ENCODE assay signal across 8 cellular contexts in the genomic region with DNA sequence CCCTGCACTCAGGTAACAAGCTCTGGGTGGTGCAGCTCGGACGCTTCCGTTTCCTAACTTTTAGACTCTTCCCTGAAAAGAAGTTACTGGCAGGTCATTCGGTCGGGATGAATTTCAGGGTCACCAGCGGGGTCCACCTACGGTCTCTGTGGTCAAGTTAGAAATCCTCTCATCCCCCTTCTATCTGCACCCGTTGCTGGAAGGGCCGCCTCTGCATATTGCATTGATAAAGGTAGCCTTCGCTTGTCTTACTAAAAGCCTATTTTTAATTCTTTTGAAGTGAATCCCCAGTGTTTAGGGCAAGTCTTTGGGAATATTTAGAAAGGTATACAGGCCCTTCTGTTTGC. TPM values are rescaled to one million over a fixed set of nuclear protein-coding genes. Genes with fewer than 3 reads are reported as not detected.
DNase-seq lines count a peak whose midpoint lies in the region; ATAC-seq, FAIRE-seq and TF ChIP-seq lines count a peak whose summit lies in the region.

No MANE protein-coding gene starts in this region.

- TF ChIP-seq RAD21 in GM12878 (IDR thresholded peaks at IDR 0.05; ENCODE audit: insufficient read depth, low read depth, low read length) = no peak

- H2BK5ac ChIP-seq in mesenchymal stem cell (ENCODE audit: low read depth, low read length, poor library complexity, severe bottlenecking) = peak overlapping the region; percentile 94

- no peak for FAIRE-seq in GM12878 (lab: Jason Lieb, UNC)

- intact Hi-C loops in A673 (cut with micrococcal nuclease; ENCODE audit: unreplicated experiment) (no loop called here), GM12878 (cut with micrococcal nuclease; ENCODE audit: unreplicated experiment) (no loop called here)

- TF ChIP-seq CTCF in A673 (conservative IDR thresholded peaks at IDR 0.05; ENCODE audit: low read depth, low read length) = no peak
- TF ChIP-seq CTCF in GM12878 (IDR thresholded peaks at IDR 0.05 in 2 of 3, conservative IDR thresholded peaks at IDR 0.05 in 1 of 3; ENCODE audit: control insufficient read depth in 2 of 3, extremely low read depth in 1 of 3, insufficient read depth in 1 of 3, low read depth in 3 of 3, low read length in 3 of 3) = no peak
- no peak for TF ChIP-seq CTCF in GM13977 (IDR thresholded peaks at IDR 0.05; ENCODE audit: extremely low read depth, insufficient read depth, missing control alignments)

- H3K4me3 ChIP-seq in A673 (ENCODE audit: low read depth, low read length, poor library complexity, severe bottlenecking) (peak overlapping the region; percentile 94), GM12878 (peak overlapping the region; percentile 93), mesenchymal stem cell (ENCODE audit: insufficient read depth in 1 of 2, low read depth in 1 of 2, low read length in 2 of 2) (peak overlapping the region; percentile 97 to 100)

- SMC1A ChIA-PET in GM12878 (lab: Charles Lee; ENCODE audit: uncharacterized antibody, unreplicated experiment) = interaction anchor here (1.5 to 1.6 kb wide), 2 partner anchors 9 to 11 kb away, joined by 4 to 6 read pairs; no protein-coding TSS in a partner anchor

- H3K4me2 ChIP-seq in GM12878 (ENCODE audit: control insufficient read depth, insufficient read depth) = peak overlapping the region; percentile 98
- H3K4me2 ChIP-seq in mesenchymal stem cell (ENCODE audit: low read length, poor library complexity, severe bottlenecking) = peak overlapping the region; percentile 68

- TF ChIP-seq EP300 in GM12878 (IDR thresholded peaks at IDR 0.05; ENCODE audit: borderline replicate concordance in 1 of 2, control insufficient read depth in 1 of 2, low read depth in 2 of 2, low read length in 2 of 2) = no peak

- H3K14ac ChIP-seq in mesenchymal stem cell (ENCODE audit: low read length in 2 of 2) = peak overlapping the region; percentile 86 to 98

- no peak overlapping the region for H2BK12ac ChIP-seq in mesenchymal stem cell (ENCODE audit: low read length in 2 of 2)

- H2BK120ac ChIP-seq in mesenchymal stem cell (ENCODE audit: low read depth, low read length) = peak overlapping the region; percentile 89

- peak overlapping the region in 1 of 2 experiments; percentile 98 for H3K4ac ChIP-seq in mesenchymal stem cell (ENCODE audit: low read depth in 1 of 2, low read length in 2 of 2)

- H3K9me3 ChIP-seq in A673 (ENCODE audit: low read depth, low read length, poor library complexity, severe bottlenecking) = no peaks in the 10 kb centered on the region
- no peaks in the 10 kb centered on the region for H3K9me3 ChIP-seq in GM12878 (replicated peaks; ENCODE audit: control insufficient read depth, insufficient read depth, low read length)
- H3K9me3 ChIP-seq in mesenchymal stem cell (ENCODE audit: control insufficient read depth, low read length) = no peaks in the 10 kb centered on the region

- H2AK5ac ChIP-seq in mesenchymal stem cell (ENCODE audit: low read length, severe bottlenecking) = no peak overlapping the region

- peaks cover 4% of the 10 kb centered on the region for H3K79me1 ChIP-seq in mesenchymal stem cell (replicated peaks; ENCODE audit: low read length, poor library complexity, severe bottlenecking)

- peak overlapping the region; percentile 86 for H3K9ac ChIP-seq in GM12878 (ENCODE audit: control insufficient read depth, insufficient read depth, low read length)
- peak overlapping the region; percentile 94 for H3K9ac ChIP-seq in mesenchymal stem cell (ENCODE audit: low read length)

- H4K20me1 ChIP-seq in GM12878 (ENCODE audit: control insufficient read depth, insufficient read depth) = no peaks in the 10 kb centered on the region

- in situ Hi-C loops in GM12878 (cut with MboI) (no loop called here), GM13977 (cut with MboI; ENCODE audit: low pct_unique_long_range_greater_than_20kb, low sequenced_read_pairs, unreplicated experiment) (no loop called here)

- ATAC-seq in HG02938 (IDR thresholded peaks at IDR 0.05; ENCODE audit: unreplicated experiment) (peak; percentile 1), GM12878 (no peak; the same call in 2 of the 3 replicates), GM21619 (IDR thresholded peaks at IDR 0.05; ENCODE audit: unreplicated experiment) (no peak), GM18517 (IDR thresholded peaks at IDR 0.05; ENCODE audit: unreplicated experiment) (no peak)

- no peak overlapping the region for H2BK15ac ChIP-seq in mesenchymal stem cell (ENCODE audit: low read depth, poor library complexity, severe bottlenecking)

- no peak overlapping the region for H4K91ac ChIP-seq in mesenchymal stem cell (ENCODE audit: low read length)

- H2AFZ ChIP-seq in GM12878 (ENCODE audit: control insufficient read depth, low read depth, low read length) (peak overlapping the region; percentile 90; the same call in 1 of the 2 replicates), mesenchymal stem cell (ENCODE audit: low read depth, low read length) (peak overlapping the region; percentile 96)

- H3K23ac ChIP-seq in mesenchymal stem cell (ENCODE audit: low read length in 2 of 2) = peak overlapping the region in 1 of 2 experiments; percentile 98

- POLR2A ChIA-PET in A673 (lab: Charles Lee; ENCODE audit: low non-redundant PET) = no interaction called here
- POLR2A ChIA-PET in GM12878 (lab: Charles Lee) = no interaction called here

- H3K79me2 ChIP-seq in GM12878 (ENCODE audit: control insufficient read depth, insufficient read depth, low read length) = peaks cover 32% of the 10 kb centered on the region

- peak overlapping the region; percentile 89 for H3K27ac ChIP-seq in A673 (ENCODE audit: low read depth, low read length, poor library complexity, severe bottlenecking)
- H3K27ac ChIP-seq in GM12878 (ENCODE audit: control insufficient read depth, insufficient read depth) = peak overlapping the region; percentile 73
- peak overlapping the region; percentile 32 for H3K27ac ChIP-seq in mesenchymal stem cell (ENCODE audit: low read length, poor library complexity, severe bottlenecking)

- 0% methylated on average over 10 of the region's 10 CpGs for WGBS in GM12878 (ENCODE audit: insufficient coverage, insufficient replicate concordance, low lambda C conversion rate, missing lambda C conversion rate)
- 6% methylated on average over 8 of the region's 10 CpGs for WGBS in mesenchymal stem cell

- CTCF ChIA-PET in A673 (lab: Charles Lee) = no interaction called here
- CTCF ChIA-PET in GM12878 (lab: Yijun Ruan, JAX) = interaction anchor here (1.0 to 2.2 kb wide), 2 partner anchors 9 to 478 kb away, joined by 3 to 11 read pairs; no protein-coding TSS in a partner anchor

- peak overlapping the region; percentile 96 to 99 for H3K18ac ChIP-seq in mesenchymal stem cell (ENCODE audit: low read depth in 1 of 2, low read length in 2 of 2)

- BruUV-seq in A673 (replicated peaks; lab: Mats Ljungman, UMichigan) = no TSS peak
- no TSS peak for BruUV-seq in GM12878 (replicated peaks; lab: Mats Ljungman, UMichigan)

- H3K27me3 ChIP-seq in A673 (replicated peaks; ENCODE audit: insufficient read depth, low read depth, low read length, poor library complexity) = no peaks in the 10 kb centered on the region
- no peaks in the 10 kb centered on the region for H3K27me3 ChIP-seq in GM12878 (replicated peaks in 1 of 2; ENCODE audit: control insufficient read depth in 2 of 2, insufficient read depth in 2 of 2, low read length in 1 of 2)
- H3K27me3 ChIP-seq in mesenchymal stem cell (ENCODE audit: control insufficient read depth in 1 of 2, insufficient read depth in 1 of 2, low read length in 2 of 2) = no peaks in the 10 kb centered on the region

- RAD21 ChIA-PET in GM12878 (lab: Charles Lee; ENCODE audit: unreplicated experiment) = interaction anchor here (1.1 to 1.2 kb wide), 2 partner anchors 10 to 392 kb away, joined by 3 to 4 read pairs; no protein-coding TSS in a partner anchor

- H3K36me3 ChIP-seq in A673 (ENCODE audit: insufficient read depth, low read length, poor library complexity, severe bottlenecking) (peaks cover 23% of the 10 kb centered on the region), GM12878 (ENCODE audit: control insufficient read depth in 2 of 2, insufficient read depth in 2 of 2, low read length in 1 of 2) (peaks cover 0 to 6% of the 10 kb centered on the region in 2 experiments; a peak in 1 of 4 replicates), mesenchymal stem cell (ENCODE audit: control insufficient read depth in 1 of 2, insufficient read depth in 2 of 2, low read depth in 1 of 2, low read length in 2 of 2) (peaks cover 1 to 18% of the 10 kb centered on the region in 2 experiments)

- H4K8ac ChIP-seq in mesenchymal stem cell (ENCODE audit: low read length) = no peak overlapping the region

- H3K4me1 ChIP-seq in A673 (ENCODE audit: insufficient read depth, low read length, poor library complexity, severe bottlenecking) = peaks cover 10% of the 10 kb centered on the region
- H3K4me1 ChIP-seq in GM12878 (ENCODE audit: control insufficient read depth, insufficient read depth, low read length) = peaks cover 2% of the 10 kb centered on the region; the same call in 1 of the 2 replicates
- peaks cover 1% of the 10 kb centered on the region for H3K4me1 ChIP-seq in mesenchymal stem cell (ENCODE audit: control insufficient read depth, insufficient read depth, low read depth, low read length)

- no peak for TF ChIP-seq POLR2A in GM12878 (IDR thresholded peaks at IDR 0.05; ENCODE audit: low read depth, low read length)

- no peak for DNase-seq in A673 (ENCODE audit: low spot score)
- DNase-seq in GM12878 (ENCODE audit: low read depth, low spot score) = no peak
- no peak for DNase-seq in mesenchymal stem cell
- DNase-seq in HCEC 1CT = no peak
- no peak for DNase-seq in GM13977 (ENCODE audit: low spot score)

RNA-seq across cellular contexts. Expression of a gene that starts 0.7 kb away (rescaled TPM):
- total RNA-seq in A673 (2021) (43.4 and 51.5 TPM in 2 replicates), GM12878 (2014; rRNA removed) (49.4 and 59.5 TPM in 2 replicates), GM12878 (2014; rRNA removed; fragmentation: Illumina TruSeq; extraction: Trizol) (40.0 and 41.9 TPM in 2 replicates), GM12878 (2021) (34.1 and 38.4 TPM in 2 replicates)
- total RNA-seq in GM12878 (2013; cell fraction: nucleolus; rRNA removed) = 68.8 and 70.0 TPM in 2 replicates
- 46.1 TPM for polyA plus RNA-seq in GM12878 (2011; ENCODE audit: low read depth)
- polyA plus RNA-seq in GM12878 (2011; rRNA removed) (141 and 157 TPM in 2 replicates), GM12878 (2014; fragmentation: Illumina TruSeq; extraction: Trizol) (37.8 and 44.1 TPM in 2 replicates), GM12878 (2014; fragmentation: Nextera tagmentation; extraction: Ambion mirVana) (10 to 100 TPM; 11.3 to 25.2 TPM), GM12878 (2014; rRNA removed) (41.6 and 45.0 TPM in 2 replicates), GM12878 (2016; fragmentation: Nextera tagmentation; extraction: Ambion mirVana) (10 to 100 TPM; 57.4 to 67.5 TPM)
- 63.6 and 64.7 TPM in 2 replicates for polyA plus RNA-seq in GM12878 (2011; cell fraction: cytosol; rRNA removed)
- polyA plus RNA-seq in GM12878 (2011; cell fraction: nucleus; rRNA removed) = 34.7 and 42.5 TPM in 2 replicates
- 35.3 and 42.8 TPM in 2 replicates for polyA plus RNA-seq in GM12878 (2012)
- polyA minus RNA-seq in GM12878 (2011; rRNA and poly(A)+ RNA removed) = 63.1 and 83.2 TPM in 2 replicates
- 11.5 and 12.8 TPM in 2 replicates for polyA minus RNA-seq in GM12878 (2011; cell fraction: cytosol; rRNA and poly(A)+ RNA removed)
- 9.2 and 10.3 TPM in 2 replicates for polyA minus RNA-seq in GM12878 (2011; cell fraction: nucleus; rRNA and poly(A)+ RNA removed)
- polyA plus RNA-seq in mesenchymal stem cell (2013, experiment 1 of 2) = 39.4 TPM
- polyA plus RNA-seq in mesenchymal stem cell (2013, experiment 2 of 2) = 39.3 TPM

RNA-seq across cellular contexts. Expression of a gene that starts 47.3 kb away (rescaled TPM):
- total RNA-seq in A673 (2021) (0.15 TPM in 1 of 2 replicates, not detected in the other), GM12878 (2014; rRNA removed) (not detected in 2 replicates), GM12878 (2014; rRNA removed; fragmentation: Illumina TruSeq; extraction: Trizol) (not detected in 2 replicates), GM12878 (2021) (not detected in 2 replicates)
- total RNA-seq in GM12878 (2013; cell fraction: nucleolus; rRNA removed) = not detected in 2 replicates
- not detected for polyA plus RNA-seq in GM12878 (2011; ENCODE audit: low read depth)
- polyA plus RNA-seq in GM12878 (2011; rRNA removed) (not detected in 2 replicates), GM12878 (2014; fragmentation: Illumina TruSeq; extraction: Trizol) (not detected in 2 replicates), GM12878 (2014; fragmentation: Nextera tagmentation; extraction: Ambion mirVana) (not detected), GM12878 (2014; rRNA removed) (0.03 TPM in 1 of 2 replicates, not detected in the other), GM12878 (2016; fragmentation: Nextera tagmentation; extraction: Ambion mirVana) (under 1 TPM in 1 of 2 experiments, not detected in 1; 0.11 TPM)
- polyA plus RNA-seq in GM12878 (2011; cell fraction: cytosol; rRNA removed) = 0.01 and 0.02 TPM in 2 replicates
- polyA plus RNA-seq in GM12878 (2011; cell fraction: nucleus; rRNA removed) = 0.06 TPM in 1 of 2 replicates, not detected in the other
- polyA plus RNA-seq in GM12878 (2012) = 0.04 and 0.05 TPM in 2 replicates
- polyA minus RNA-seq in GM12878 (2011; rRNA and poly(A)+ RNA removed) = not detected in 2 replicates
- polyA minus RNA-seq in GM12878 (2011; cell fraction: cytosol; rRNA and poly(A)+ RNA removed) = not detected in 2 replicates
- not detected in 2 replicates for polyA minus RNA-seq in GM12878 (2011; cell fraction: nucleus; rRNA and poly(A)+ RNA removed)
- 17.1 TPM for polyA plus RNA-seq in mesenchymal stem cell (2013, experiment 1 of 2)
- polyA plus RNA-seq in mesenchymal stem cell (2013, experiment 2 of 2) = 15.9 TPM

RNA-seq across cellular contexts. Expression of a gene that starts 56.1 kb away (rescaled TPM):
- 49.7 and 56.4 TPM in 2 replicates for total RNA-seq in A673 (2021)
- total RNA-seq in GM12878 (2013; cell fraction: nucleolus; rRNA removed) = 30.0 and 30.7 TPM in 2 replicates
- 17.2 and 21.6 TPM in 2 replicates for total RNA-seq in GM12878 (2014; rRNA removed)
- 26.6 and 28.2 TPM in 2 replicates for total RNA-seq in GM12878 (2014; rRNA removed; fragmentation: Illumina TruSeq; extraction: Trizol)
- total RNA-seq in GM12878 (2021) = 14.2 and 16.8 TPM in 2 replicates
- 6.5 TPM for polyA plus RNA-seq in GM12878 (2011; ENCODE audit: low read depth)
- polyA plus RNA-seq in GM12878 (2011; rRNA removed) = 22.3 and 32.2 TPM in 2 replicates
- 9.2 and 9.6 TPM in 2 replicates for polyA plus RNA-seq in GM12878 (2011; cell fraction: cytosol; rRNA removed)
- polyA plus RNA-seq in GM12878 (2011; cell fraction: nucleus; rRNA removed) = 14.3 and 17.4 TPM in 2 replicates
- 6.9 and 10.5 TPM in 2 replicates for polyA plus RNA-seq in GM12878 (2012)
- 22.1 and 27.5 TPM in 2 replicates for polyA plus RNA-seq in GM12878 (2014; fragmentation: Illumina TruSeq; extraction: Trizol)
- polyA plus RNA-seq in GM12878 (2014; fragmentation: Nextera tagmentation; extraction: Ambion mirVana) = 1 to 10 TPM; 3.2 to 5.5 TPM
- 13.8 and 15.3 TPM in 2 replicates for polyA plus RNA-seq in GM12878 (2014; rRNA removed)
- 1 to 10 TPM; 4.9 to 5.0 TPM for polyA plus RNA-seq in GM12878 (2016; fragmentation: Nextera tagmentation; extraction: Ambion mirVana)
- polyA minus RNA-seq in GM12878 (2011; rRNA and poly(A)+ RNA removed) = 14.4 and 18.4 TPM in 2 replicates
- polyA minus RNA-seq in GM12878 (2011; cell fraction: cytosol; rRNA and poly(A)+ RNA removed) = 8.2 and 9.9 TPM in 2 replicates
- polyA minus RNA-seq in GM12878 (2011; cell fraction: nucleus; rRNA and poly(A)+ RNA removed) = 5.4 and 9.6 TPM in 2 replicates
- 3.2 TPM for polyA plus RNA-seq in mesenchymal stem cell (2013, experiment 1 of 2)
- 3.2 TPM for polyA plus RNA-seq in mesenchymal stem cell (2013, experiment 2 of 2)

RNA-seq across cellular contexts. Expression of a gene that starts 56.2 kb away (rescaled TPM):
- 38.6 and 41.6 TPM in 2 replicates for total RNA-seq in A673 (2021)
- 6.9 and 8.1 TPM in 2 replicates for total RNA-seq in GM12878 (2013; cell fraction: nucleolus; rRNA removed)
- total RNA-seq in GM12878 (2014; rRNA removed) = 22.4 and 23.8 TPM in 2 replicates
- 24.3 and 25.9 TPM in 2 replicates for total RNA-seq in GM12878 (2014; rRNA removed; fragmentation: Illumina TruSeq; extraction: Trizol)
- total RNA-seq in GM12878 (2021) = 22.2 and 22.3 TPM in 2 replicates
- 11.5 TPM for polyA plus RNA-seq in GM12878 (2011; ENCODE audit: low read depth)
- polyA plus RNA-seq in GM12878 (2011; rRNA removed) = 18.8 and 24.6 TPM in 2 replicates
- 7.4 and 9.7 TPM in 2 replicates for polyA plus RNA-seq in GM12878 (2011; cell fraction: cytosol; rRNA removed)
- 11.3 and 13.6 TPM in 2 replicates for polyA plus RNA-seq in GM12878 (2011; cell fraction: nucleus; rRNA removed)
- 11.3 and 16.0 TPM in 2 replicates for polyA plus RNA-seq in GM12878 (2012)
- polyA plus RNA-seq in GM12878 (2014; fragmentation: Illumina TruSeq; extraction: Trizol) = 35.5 and 38.6 TPM in 2 replicates
- 10 to 100 TPM; 18.2 to 21.1 TPM for polyA plus RNA-seq in GM12878 (2014; fragmentation: Nextera tagmentation; extraction: Ambion mirVana)
- 19.6 and 24.1 TPM in 2 replicates for polyA plus RNA-seq in GM12878 (2014; rRNA removed)
- polyA plus RNA-seq in GM12878 (2016; fragmentation: Nextera tagmentation; extraction: Ambion mirVana) = 10 to 100 TPM; 22.8 to 25.3 TPM
- polyA minus RNA-seq in GM12878 (2011; rRNA and poly(A)+ RNA removed) = 6.2 and 10.8 TPM in 2 replicates
- polyA minus RNA-seq in GM12878 (2011; cell fraction: cytosol; rRNA and poly(A)+ RNA removed) = 5.1 TPM in 2 replicates
- polyA minus RNA-seq in GM12878 (2011; cell fraction: nucleus; rRNA and poly(A)+ RNA removed) = 4.2 and 6.4 TPM in 2 replicates
- 11.9 TPM for polyA plus RNA-seq in mesenchymal stem cell (2013, experiment 1 of 2)
- 12.2 TPM for polyA plus RNA-seq in mesenchymal stem cell (2013, experiment 2 of 2)

Comparison
In these comparisons a context has a peak if more than half of its experiments do, and no peak if none do; other contexts are left out.
1. H3K27ac ChIP-seq: peak in every context shown above with its lines; median percentile 89 in A673; 73 in GM12878; 32 in mesenchymal stem cell.